9 cellular contexts compared by ENCODE assay signal in genomic region chr6:42961020-42961470, GRCh38. TPM values are rescaled to one million over a fixed set of nuclear protein-coding genes. Genes with fewer than 3 reads are reported as not detected.
DNase-seq lines count a peak whose midpoint lies in the region; TF ChIP-seq lines count a peak whose summit lies in the region.
"Had no signal": no experiment of that assay in that cellular context is flagged by ENCODE, and none has a peak within 500 bp of the region (broad histone marks: within the 10 kb centered on the region; RNA-seq: fewer than 3 reads in every experiment).

No MANE protein-coding gene starts in this region.

- CTCF ChIA-PET in PC-9 (lab: Charles Lee), result no interaction called here

- intact Hi-C loops in PC-9 (cut with micrococcal nuclease; ENCODE audit: unreplicated experiment), result no loop called here

- H4K20me1 ChIP-seq in PC-9 (ENCODE audit: insufficient read depth), result no peaks in the 10 kb centered on the region

- peak overlapping the region; percentile 58 for H3K4me3 ChIP-seq in PC-9
- H3K4me3 ChIP-seq in fibroblast of pulmonary artery (replicated peaks; ENCODE audit: low read depth, low read length), result peak overlapping the region; percentile 44
- peak overlapping the region; percentile 55 for H3K4me3 ChIP-seq in parathyroid adenoma (ENCODE audit: low read depth, low read length)

- peaks cover 11% of the 10 kb centered on the region for H3K4me1 ChIP-seq in PC-9 (replicated peaks; ENCODE audit: insufficient read depth)
- peaks cover 2% of the 10 kb centered on the region for H3K4me1 ChIP-seq in parathyroid adenoma

- H2AFZ ChIP-seq in PC-9 (peak overlapping the region; percentile 84), parathyroid adenoma (peak overlapping the region; percentile 95)

- no peaks in the 10 kb centered on the region for H3K9me2 ChIP-seq in PC-9 (ENCODE audit: insufficient read depth)

- H3K27me3 ChIP-seq in PC-9 (ENCODE audit: insufficient read depth, low read depth) (no peaks in the 10 kb centered on the region), parathyroid adenoma (ENCODE audit: control insufficient read depth, insufficient read depth, low read length) (no peaks in the 10 kb centered on the region)

- H3K36me3 ChIP-seq in PC-9 (ENCODE audit: low read depth) (no peaks in the 10 kb centered on the region; the same call in 1 of the 2 replicates), parathyroid adenoma (ENCODE audit: control insufficient read depth, insufficient read depth, low read length) (no peaks in the 10 kb centered on the region)

- POLR2A ChIA-PET in PC-9 (lab: Charles Lee; ENCODE audit: unreplicated experiment), result no interaction called here

- peak overlapping the region; percentile 86 for H3K4me2 ChIP-seq in PC-9
- H3K4me2 ChIP-seq in parathyroid adenoma (ENCODE audit: low read length), result peak overlapping the region; percentile 98

- peak overlapping the region; percentile 80 for H3K27ac ChIP-seq in C4-2B
- H3K27ac ChIP-seq in PC-9, result no peak overlapping the region
- no peak overlapping the region for H3K27ac ChIP-seq in parathyroid adenoma
- H3K27ac ChIP-seq in substantia nigra (ENCODE audit: low read depth, low read length, poor library complexity, severe bottlenecking), result no peak overlapping the region

- H3K9me3 ChIP-seq in PC-9 (ENCODE audit: insufficient read depth, low read depth) (no peaks in the 10 kb centered on the region), parathyroid adenoma (ENCODE audit: control insufficient read depth, low read length) (no peaks in the 10 kb centered on the region)

- DNase-seq in PC-9 (peak in 1 of 2 experiments; percentile 43), fibroblast of pulmonary artery (ENCODE audit: low read depth) (no peak), substantia nigra (lab: John Stamatoyannopoulos, UW) (no peak), RPMI8226 (no peak)
- DNase-seq in activated effector memory CD4-positive, alpha-beta T cell treated with anti-CD3 and anti-CD28 coated beads, Interleukin-2, amount 50 U/mL, for 16 hours, result no peak
- DNase-seq in central memory CD4-positive, alpha-beta T cell, result no peak
- DNase-seq: OCI-M1 had no signal

- no peaks in the 10 kb centered on the region for H3K79me2 ChIP-seq in PC-9 (ENCODE audit: low read depth)
- H3K79me2 ChIP-seq in parathyroid adenoma, result no peaks in the 10 kb centered on the region

- H3F3A ChIP-seq in PC-9 (ENCODE audit: insufficient read depth, low read depth), result peaks cover 9% of the 10 kb centered on the region; the same call in 1 of the 2 replicates

- TF ChIP-seq CTCF in C4-2B (conservative IDR thresholded peaks at IDR 0.05) (no peak), PC-9 (conservative IDR thresholded peaks at IDR 0.05) (no peak), fibroblast of pulmonary artery (IDR thresholded peaks at IDR 0.05; ENCODE audit: low read length, missing control alignments) (no peak), parathyroid adenoma (IDR thresholded peaks at IDR 0.05) (no peak)

- H3K9ac ChIP-seq in parathyroid adenoma, result no peak overlapping the region

- no TSS peak for BruUV-seq in PC-9 (replicated peaks; lab: Mats Ljungman, UMichigan)

RNA-seq across cellular contexts. Expression of gene GNMT, which starts 0.5 kb away (rescaled TPM):
- total RNA-seq in PC-9 (2021), result 0.57 TPM in 1 of 2 replicates, not detected in the other

RNA-seq across cellular contexts. Expression of gene PEX6, which starts 17.9 kb away (rescaled TPM):
- total RNA-seq in PC-9 (2021), result 25.9 and 31.3 TPM in 2 replicates

RNA-seq across cellular contexts. Expression of gene PPP2R5D, which starts 23.3 kb away (rescaled TPM):
- total RNA-seq in PC-9 (2021), result 42.9 and 53.7 TPM in 2 replicates

RNA-seq across cellular contexts. Expression of gene CNPY3, which starts 31.8 kb away (rescaled TPM):
- 47.7 and 54.8 TPM in 2 replicates for total RNA-seq in PC-9 (2021)

RNA-seq across cellular contexts. Expression of gene PTCRA, which starts 45.2 kb away (rescaled TPM):
- total RNA-seq in PC-9 (2021), result not detected in 2 replicates
